Comparison of ENCODE assay signal across 16 cellular contexts in the genomic region with DNA sequence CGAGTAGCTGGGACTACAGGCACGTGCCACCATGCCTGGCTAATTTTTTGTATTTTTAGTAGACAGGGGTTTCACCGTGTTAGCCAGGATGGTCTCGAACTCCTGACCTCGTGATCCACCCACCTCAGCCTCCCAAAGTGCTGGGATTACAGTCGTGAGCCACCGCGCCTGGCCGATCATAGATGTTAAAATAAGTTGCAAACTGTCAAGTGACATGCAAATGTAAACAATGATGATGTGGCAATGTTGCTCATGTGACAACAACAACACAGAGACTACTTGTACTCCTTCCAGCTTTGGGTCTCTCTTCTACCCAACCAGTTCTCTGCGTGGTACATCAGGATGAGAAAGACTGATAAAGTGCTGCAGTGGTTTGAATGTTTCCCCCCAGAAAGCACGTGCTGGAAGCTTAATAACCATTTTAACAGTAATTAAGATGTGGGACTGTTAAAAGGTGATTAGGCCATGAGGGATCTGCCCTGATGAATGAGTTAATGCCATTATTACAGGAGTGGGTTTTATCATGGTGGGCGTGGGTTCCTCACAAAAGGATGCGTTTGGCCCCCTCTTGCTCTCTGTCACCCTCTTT.
DNase-seq lines count a peak whose midpoint lies in the region; ATAC-seq, FAIRE-seq and TF ChIP-seq lines count a peak whose summit lies in the region.
"Had no signal": no experiment of that assay in that cellular context is flagged by ENCODE, and none has a peak within 500 bp of the region (broad histone marks: within the 10 kb centered on the region; RNA-seq: fewer than 3 reads in every experiment).

No MANE protein-coding gene starts in this region.

- H3K36me3 ChIP-seq in skeletal muscle tissue (ENCODE audit: control insufficient read depth in 3 of 3, insufficient read depth in 3 of 3, low read length in 3 of 3): no peaks in the 10 kb centered on the region
- H3K36me3 ChIP-seq: HAP-1 had no signal

- peak overlapping the region in 1 of 3 donors; percentile 6 for H3K9ac ChIP-seq in skeletal muscle tissue (ENCODE audit: low read depth in 1 of 3, low read length in 3 of 3)

- no peak overlapping the region for H3K4me3 Mint-ChIP-seq in chondrocyte (ENCODE audit: unreplicated experiment)

- peaks cover 3% of the 10 kb centered on the region for H3K36me3 Mint-ChIP-seq in chondrocyte (ENCODE audit: low read depth)

- TF ChIP-seq POLR2A in GM12892 (IDR thresholded peaks at IDR 0.05; ENCODE audit: low read depth, low read length): no peak

- H3K27ac ChIP-seq in skeletal muscle tissue (ENCODE audit: low read depth, low read length): peak overlapping the region; percentile 55

- peaks cover 32 to 41% (median 36%) of the 10 kb centered on the region in 3 donors for H3K4me1 ChIP-seq in skeletal muscle tissue (ENCODE audit: control insufficient read depth in 3 of 3, insufficient read depth in 3 of 3, low read length in 3 of 3)
- H3K4me1 ChIP-seq: HAP-1 had no signal

- H3K27ac Mint-ChIP-seq in chondrocyte (ENCODE audit: unreplicated experiment): peak overlapping the region; percentile 27

- H3K4me3 ChIP-seq in skeletal muscle tissue (ENCODE audit: low read length in 3 of 3): no peak overlapping the region
- H3K4me3 ChIP-seq: HAP-1 had no signal

- H3K9me3 ChIP-seq in skeletal muscle tissue (ENCODE audit: control insufficient read depth in 3 of 3, low read length in 3 of 3): no peaks in the 10 kb centered on the region
- H3K9me3 ChIP-seq: HAP-1 had no signal

- H3K9me3 Mint-ChIP-seq in chondrocyte (ENCODE audit: low read depth): no peaks in the 10 kb centered on the region

- peak; percentile 73 for FAIRE-seq in GM12892 (lab: Jason Lieb, UNC)
- FAIRE-seq: RCC 7860 had no signal

- H3K27me3 Mint-ChIP-seq in chondrocyte (ENCODE audit: low read depth): no peaks in the 10 kb centered on the region

- no peak for ATAC-seq in HG02885 (IDR thresholded peaks at IDR 0.05; ENCODE audit: poor library complexity, unreplicated experiment)

- peak; percentile 20 for DNase-seq in NCI-H82 (lab: John Stamatoyannopoulos, UW)
- no peak for DNase-seq in NCI-H82 treated with DMSO at 0.1 percent for 48 hours (lab: John Stamatoyannopoulos, UW; ENCODE audit: unreplicated experiment)
- DNase-seq in GM12892 (ENCODE audit: insufficient read length): no peak
- no peak for DNase-seq in chondrocyte (ENCODE audit: low spot score)
- DNase-seq in cerebellar nuclear complex (lab: John Stamatoyannopoulos, UW): no peak
- DNase-seq in ureter (ENCODE audit: low spot score): no peak
- DNase-seq: 8988T, IMR-90, NCI-H1436, NCI-H2029 treated with DMSO at 0.1 percent for 48 hours, NCI-H510A treated with DMSO at 0.1 percent for 48 hours, SIG-M5 had no signal

- TF ChIP-seq CTCF in chondrocyte (IDR thresholded peaks at IDR 0.05): no peak

- peaks cover 44% of the 10 kb centered on the region for H3K4me1 Mint-ChIP-seq in chondrocyte (ENCODE audit: low read depth)

- H3K27me3 ChIP-seq in skeletal muscle tissue (ENCODE audit: control insufficient read depth in 3 of 3, insufficient read depth in 3 of 3, low read length in 3 of 3): no peaks in the 10 kb centered on the region
